In the genomic region with DNA sequence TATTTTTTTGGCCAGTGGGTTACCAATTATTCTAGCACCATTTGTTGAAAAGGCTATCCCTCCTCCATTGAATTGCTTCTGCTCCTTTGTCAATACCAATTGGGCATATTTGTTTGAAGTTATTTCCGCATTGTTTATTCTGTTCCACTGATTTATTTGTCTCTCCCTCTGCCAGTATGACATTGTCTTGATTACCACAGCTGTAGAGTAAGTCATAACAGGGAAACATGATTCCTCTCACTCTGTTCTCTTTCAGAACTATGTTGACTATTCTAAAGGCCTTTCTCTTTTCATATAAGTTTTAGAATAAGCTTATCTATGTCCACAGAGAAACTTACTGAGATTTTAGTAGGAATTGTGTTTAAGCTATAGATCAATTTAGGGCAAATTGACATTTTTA, we compare ENCODE assay signal across 22 cellular contexts.
"Had no signal": no experiment of that assay in that cellular context is flagged by ENCODE, and none has a peak within 500 bp of the region (broad histone marks: within the 10 kb centered on the region; RNA-seq: fewer than 3 reads in every experiment).

No MANE protein-coding gene starts in this region.

- H3K4me1 ChIP-seq: breast epithelium, colonic mucosa had no signal

- H3K27ac ChIP-seq: breast epithelium, colonic mucosa had no signal

- H3K36me3 ChIP-seq: breast epithelium, colonic mucosa had no signal

- ATAC-seq: activated CD8-positive, alpha-beta memory T cell treated with anti-CD3 and anti-CD28 coated beads, Interleukin-2, amount 10 ng/mL, durations not matched to agents 7 days and 5 days; T-helper 17 cell; WTC11 had no signal

- H3K4me3 ChIP-seq: breast epithelium, colonic mucosa had no signal

- H3K9me3 ChIP-seq: breast epithelium, colonic mucosa had no signal

- DNase-seq: activated CD4-positive, alpha-beta T cell treated with anti-CD3 and anti-CD28 coated beads, Interleukin-2, amount 10 ng/mL, durations not matched to agents 24 days and 14 days; activated CD4-positive, alpha-beta T cell treated with anti-CD3 and anti-CD28 coated beads, Interleukin-2, amount 50 U/mL, for 48 hours; activated CD4-positive, CD25-positive, alpha-beta regulatory T cell treated with anti-CD3 and anti-CD28 coated beads, Interleukin-2, amount 50 U/mL, for 72 hours; activated CD8-positive, alpha-beta memory T cell treated with anti-CD3 and anti-CD28 coated beads, Interleukin-2, amount 10 ng/mL, durations not matched to agents 7 days and 5 days; activated effector memory CD4-positive, alpha-beta T cell treated with Interleukin-2 at 50 U/mL for 16 hours; activated naive CD4-positive, alpha-beta T cell; activated T-cell treated with anti-CD3 and anti-CD28 coated beads, Interleukin-2, amount 50 U/mL, for 24 hours; aorta; caudate nucleus; colonic mucosa; Kasumi-1; NCI-H1105 treated with DMSO at 0.1 percent for 48 hours; NCI-H1930; NCI-H2171; NCI-H2227 treated with DMSO at 0.1 percent for 48 hours; NCI-H446 treated with DMSO at 0.1 percent for 48 hours; NCI-H526 treated with DMSO at 0.1 percent for 48 hours; SIG-M5; T-helper 17 cell; T-helper 9 cell had no signal

- H3K27me3 ChIP-seq: breast epithelium, colonic mucosa had no signal
